1 cellular context compared by ENCODE assay signal in genomic region chr2:138276367-138276766, GRCh38.
A peak's percentile ranks its signal among the peaks of the same experiment; 100 is the strongest.
TF ChIP-seq lines count a peak whose summit lies in the region.

No MANE protein-coding gene starts in this region.

TF ChIP-seq in IMR-90, 13 proteins besides CTCF, POLR2A, EP300 and RAD21:
- TF ChIP-seq USF2 (IDR thresholded peaks at IDR 0.05; ENCODE audit: low read depth, low read length), result peak; percentile 44; the same call in 1 of the 2 replicates
- TF ChIP-seq ELK1 (IDR thresholded peaks at IDR 0.05; ENCODE audit: borderline replicate concordance, low read depth, low read length), result no peak
